Comparison of ENCODE assay signal across 23 cellular contexts in genomic region chr14:61350871-61351270, GRCh38. TPM values are rescaled to one million over a fixed set of nuclear protein-coding genes. Genes with fewer than 3 reads are reported as not detected.
DNase-seq lines count a peak whose midpoint lies in the region; ATAC-seq and TF ChIP-seq lines count a peak whose summit lies in the region.
"Had no signal": no experiment of that assay in that cellular context is flagged by ENCODE, and none has a peak within 500 bp of the region (broad histone marks: within the 10 kb centered on the region; RNA-seq: fewer than 3 reads in every experiment).

No MANE protein-coding gene starts in this region.

- H3K36me3 ChIP-seq in trophoblast cell (ENCODE audit: control insufficient read depth in 1 of 2, insufficient read depth in 2 of 2, low read length in 2 of 2) (no peaks in the 10 kb centered on the region), left lung (no peaks in the 10 kb centered on the region), mammary epithelial cell (ENCODE audit: insufficient read depth, low read length) (no peaks in the 10 kb centered on the region)
- H3K36me3 ChIP-seq: cardiac muscle cell, esophagus muscularis mucosa, pancreas, right lobe of liver had no signal

- H3K27ac Mint-ChIP-seq in activated T-cell treated with anti-CD3 and anti-CD28 coated beads, Interleukin-2, amount 50 U/mL, for 72 hours: peak overlapping the region; percentile 99
- no peak overlapping the region for H3K27ac Mint-ChIP-seq in IgD-negative memory B cell
- peak overlapping the region; percentile 94 for H3K27ac Mint-ChIP-seq in activated naive CD8-positive, alpha-beta T cell treated with anti-CD3 and anti-CD28 coated beads for 36 hours
- H3K27ac Mint-ChIP-seq: activated B cell treated with CpG ODN at 0.5 μM for 24 hours had no signal

- no peak overlapping the region for H4K91ac ChIP-seq in trophoblast cell (ENCODE audit: low read depth, low read length)

- intact Hi-C loops in left lung (cut with DNase I) (no loop called here), mammary epithelial cell (cut with micrococcal nuclease) (no loop called here)

- TF ChIP-seq CTCF in left lung (IDR thresholded peaks at IDR 0.05) (no peak), mammary epithelial cell (conservative IDR thresholded peaks at IDR 0.05 in 1 of 2, IDR thresholded peaks at IDR 0.05 in 1 of 2; ENCODE audit: extremely low read depth in 1 of 2, insufficient read depth in 1 of 2, low read depth in 1 of 2, low read length in 2 of 2) (no peak)

- H3K9me3 ChIP-seq in trophoblast cell (ENCODE audit: insufficient read depth, low read depth, low read length) (no peaks in the 10 kb centered on the region), left lung (no peaks in the 10 kb centered on the region), mammary epithelial cell (replicated peaks; ENCODE audit: insufficient read depth, low read length) (no peaks in the 10 kb centered on the region)
- H3K9me3 ChIP-seq: Caco-2, esophagus muscularis mucosa, mucosa of descending colon, pancreas, right lobe of liver had no signal

- H4K20me1 ChIP-seq in mammary epithelial cell (ENCODE audit: insufficient read depth, low read length): no peaks in the 10 kb centered on the region

- in situ Hi-C loops in mammary epithelial cell (cut with MboI; ENCODE audit: low sequenced_read_pairs in 2 of 2): no loop called here

- BruUV-seq in mammary epithelial cell (replicated peaks; lab: Mats Ljungman, UMichigan): no TSS peak

- H3K4ac ChIP-seq in trophoblast cell (ENCODE audit: low read depth, low read length): peak overlapping the region; percentile 94

- peaks cover 3 to 4% of the 10 kb centered on the region in 2 donors for H3K9me3 Mint-ChIP-seq in activated T-cell treated with anti-CD3 and anti-CD28 coated beads, Interleukin-2, amount 50 U/mL, for 72 hours
- H3K9me3 Mint-ChIP-seq in IgD-negative memory B cell: peaks cover 0 to 4% (median 1%) of the 10 kb centered on the region in 3 donors
- peaks cover 9% of the 10 kb centered on the region for H3K9me3 Mint-ChIP-seq in activated naive CD8-positive, alpha-beta T cell treated with anti-CD3 and anti-CD28 coated beads for 36 hours
- H3K9me3 Mint-ChIP-seq: activated B cell treated with CpG ODN at 0.5 μM for 24 hours had no signal

- H3K27me3 Mint-ChIP-seq in activated T-cell treated with anti-CD3 and anti-CD28 coated beads, Interleukin-2, amount 50 U/mL, for 72 hours (ENCODE audit: low read depth): no peaks in the 10 kb centered on the region
- peaks cover 3% of the 10 kb centered on the region for H3K27me3 Mint-ChIP-seq in IgD-negative memory B cell
- H3K27me3 Mint-ChIP-seq in activated naive CD8-positive, alpha-beta T cell treated with anti-CD3 and anti-CD28 coated beads for 36 hours: no peaks in the 10 kb centered on the region
- H3K27me3 Mint-ChIP-seq: activated B cell treated with CpG ODN at 0.5 μM for 24 hours had no signal

- H3K4me1 Mint-ChIP-seq in activated T-cell treated with anti-CD3 and anti-CD28 coated beads, Interleukin-2, amount 50 U/mL, for 72 hours (ENCODE audit: low read depth): peaks cover 81% of the 10 kb centered on the region
- peaks cover 4 to 17% (median 14%) of the 10 kb centered on the region in 3 donors for H3K4me1 Mint-ChIP-seq in IgD-negative memory B cell
- peaks cover 90% of the 10 kb centered on the region for H3K4me1 Mint-ChIP-seq in activated naive CD8-positive, alpha-beta T cell treated with anti-CD3 and anti-CD28 coated beads for 36 hours

- no peak overlapping the region for H4K12ac ChIP-seq in trophoblast cell (ENCODE audit: low read depth, low read length)

- H3K4me3 ChIP-seq in trophoblast cell (ENCODE audit: low read depth, low read length) (no peak overlapping the region), left lung (no peak overlapping the region), mammary epithelial cell (replicated peaks in 1 of 3; ENCODE audit: insufficient read depth in 1 of 3, low read depth in 2 of 3, low read length in 3 of 3) (no peak overlapping the region)
- H3K4me3 ChIP-seq: cardiac muscle cell, esophagus muscularis mucosa, mucosa of descending colon, pancreas, right lobe of liver had no signal

- H3K27me3 ChIP-seq in trophoblast cell (ENCODE audit: insufficient read depth, low read length): no peaks in the 10 kb centered on the region
- H3K27me3 ChIP-seq in left lung: no peaks in the 10 kb centered on the region
- no peaks in the 10 kb centered on the region for H3K27me3 ChIP-seq in mammary epithelial cell (ENCODE audit: insufficient read depth, low read length)
- H3K27me3 ChIP-seq: cardiac muscle cell, esophagus muscularis mucosa, pancreas, right lobe of liver had no signal

- H2BK120ac ChIP-seq in trophoblast cell (ENCODE audit: insufficient read depth, low read length, poor library complexity): no peak overlapping the region

- H3K23ac ChIP-seq in trophoblast cell (ENCODE audit: low read length): no peak overlapping the region

- WGBS in trophoblast cell (ENCODE audit: extremely low coverage, insufficient coverage, insufficient read length): no CpG with 5 or more reads among the region's 3 CpGs
- 84% methylated on average over 3 of the region's 3 CpGs for WGBS in mammary epithelial cell (ENCODE audit: low coverage, missing lambda C conversion rate)

- H3K14ac ChIP-seq in trophoblast cell (ENCODE audit: low read length): no peak overlapping the region

- dilution Hi-C loops in mammary epithelial cell (cut with HindIII; ENCODE audit: low sequenced_read_pairs): no loop called here

- peak in 1 of 2 donors; percentile 2 for ATAC-seq in activated T-cell treated with anti-CD3 and anti-CD28 coated beads, Interleukin-2, amount 50 U/mL, for 72 hours (replicated peaks in 1 of 2)
- ATAC-seq in left lung: no peak
- ATAC-seq: left lobe of liver, mucosa of descending colon, pancreas, right lobe of liver had no signal

- H2AK5ac ChIP-seq in trophoblast cell (ENCODE audit: low read length): no peak overlapping the region

- H3K18ac ChIP-seq in trophoblast cell (ENCODE audit: low read length): no peak overlapping the region

- H3K4me2 ChIP-seq in trophoblast cell (ENCODE audit: low read length) (no peak overlapping the region), mammary epithelial cell (ENCODE audit: insufficient read depth, low read depth, low read length) (no peak overlapping the region)

- peaks cover 8 to 16% of the 10 kb centered on the region in 2 experiments for H3K4me1 ChIP-seq in trophoblast cell (ENCODE audit: control insufficient read depth in 1 of 2, insufficient read depth in 2 of 2, low read length in 2 of 2)
- H3K4me1 ChIP-seq in left lung: peaks cover 0 to 51% of the 10 kb centered on the region in 2 donors
- peaks cover 12% of the 10 kb centered on the region for H3K4me1 ChIP-seq in mammary epithelial cell (ENCODE audit: insufficient read depth, low read length)
- H3K4me1 ChIP-seq: Caco-2, pancreas, right lobe of liver had no signal

- peak overlapping the region; percentile 64 to 70 for H3K4me3 Mint-ChIP-seq in activated T-cell treated with anti-CD3 and anti-CD28 coated beads, Interleukin-2, amount 50 U/mL, for 72 hours
- H3K4me3 Mint-ChIP-seq in IgD-negative memory B cell: peak overlapping the region in 3 of 4 donors; percentile 18 to 43 (median 30)
- H3K4me3 Mint-ChIP-seq in activated naive CD8-positive, alpha-beta T cell treated with anti-CD3 and anti-CD28 coated beads for 36 hours: peak overlapping the region; percentile 58
- H3K4me3 Mint-ChIP-seq: activated B cell treated with CpG ODN at 0.5 μM for 24 hours had no signal

- CTCF ChIA-PET in mammary epithelial cell (lab: Charles Lee; ENCODE audit: low non-redundant PET): no interaction called here

- H3K9ac ChIP-seq in trophoblast cell (ENCODE audit: low read length) (no peak overlapping the region), mammary epithelial cell (ENCODE audit: insufficient read depth, low read length) (no peak overlapping the region)

- no peak for DNase-seq in activated T-cell treated with anti-CD3 and anti-CD28 coated beads, Interleukin-2, amount 50 U/mL, for 72 hours
- no peak for DNase-seq in activated T-cell treated with anti-CD3 and anti-CD28 coated beads, Interleukin-2, amount 50 U/mL, for 1 hour
- DNase-seq in activated naive CD8-positive, alpha-beta T cell treated with anti-CD3 and anti-CD28 coated beads for 36 hours: no peak
- DNase-seq in trophoblast cell (no peak), left lung (no peak), mammary epithelial cell (no peak), COLO829 (ENCODE audit: low spot score) (no peak)
- DNase-seq: activated B cell treated with CpG ODN at 0.5 μM for 24 hours; activated CD8-positive, alpha-beta memory T cell treated with anti-CD3 and anti-CD28 coated beads, Interleukin-2, amount 50 U/mL, for 48 hours; amniotic stem cell; Caco-2; HCEC 1CT; IMR-90; mucosa of descending colon; NCI-H187 treated with DMSO at 0.1 percent for 48 hours; NCI-H510A; pancreas; right lobe of liver had no signal

- H2AFZ ChIP-seq in trophoblast cell (ENCODE audit: insufficient read depth, low read length, poor library complexity) (no peak overlapping the region), mammary epithelial cell (ENCODE audit: low read depth, low read length) (no peak overlapping the region)

- H3K79me2 ChIP-seq in trophoblast cell (ENCODE audit: control insufficient read depth, insufficient read depth, low read length, poor library complexity) (peaks cover 8% of the 10 kb centered on the region), mammary epithelial cell (ENCODE audit: insufficient read depth, low read length) (peaks cover 34% of the 10 kb centered on the region)

- H3K36me3 Mint-ChIP-seq in activated T-cell treated with anti-CD3 and anti-CD28 coated beads, Interleukin-2, amount 50 U/mL, for 72 hours (ENCODE audit: insufficient read depth in 2 of 2): peaks cover 10 to 17% of the 10 kb centered on the region in 2 donors
- no peaks in the 10 kb centered on the region for H3K36me3 Mint-ChIP-seq in IgD-negative memory B cell
- peaks cover 70% of the 10 kb centered on the region for H3K36me3 Mint-ChIP-seq in activated naive CD8-positive, alpha-beta T cell treated with anti-CD3 and anti-CD28 coated beads for 36 hours

- no peak overlapping the region for H3K27ac ChIP-seq in trophoblast cell (ENCODE audit: low read depth, low read length)
- peak overlapping the region in 1 of 2 donors; percentile 9 for H3K27ac ChIP-seq in left lung
- H3K27ac ChIP-seq in mammary epithelial cell (ENCODE audit: insufficient read depth, low read depth, low read length): no peak overlapping the region
- H3K27ac ChIP-seq: cardiac muscle cell, esophagus muscularis mucosa, HL-60, pancreas, right lobe of liver had no signal

- H3K79me1 ChIP-seq in trophoblast cell (ENCODE audit: low read length): peaks cover 7% of the 10 kb centered on the region

- H2BK5ac ChIP-seq in trophoblast cell (ENCODE audit: low read depth, low read length, poor library complexity): no peak overlapping the region

- H4K8ac ChIP-seq in trophoblast cell (ENCODE audit: low read depth, low read length): no peak overlapping the region

- no peak overlapping the region for H2BK12ac ChIP-seq in trophoblast cell (ENCODE audit: low read length)

RNA-seq across cellular contexts. Expression of gene PRKCH, which starts 29.5 kb away (rescaled TPM):
- total RNA-seq in activated T-cell treated with anti-CD3 and anti-CD28 coated beads, Interleukin-2, amount 50 U/mL, for 72 hours: 100 to 1,000 TPM; 127 to 143 TPM
- polyA plus RNA-seq in IgD-negative memory B cell: 9.6 TPM
- 100 to 1,000 TPM; 176 to 177 TPM for total RNA-seq in activated naive CD8-positive, alpha-beta T cell treated with anti-CD3 and anti-CD28 coated beads for 36 hours
- 145 and 158 TPM in 2 replicates for polyA plus RNA-seq in trophoblast cell (2013)
- total RNA-seq in left lung: 10 to 100 TPM; 35.2 to 48.8 TPM
- total RNA-seq in mammary epithelial cell: 10 to 100 TPM in 1 of 2 donors, 1 to 10 TPM in 1; 8.8 to 16.2 TPM
- polyA plus RNA-seq in mammary epithelial cell: 11.5 TPM
- 21.2 TPM for polyA minus RNA-seq in mammary epithelial cell

Comparison
In these comparisons a context has a peak if more than half of its experiments do, and no peak if none do; other contexts are left out.
1. H3K27ac Mint-ChIP-seq: peak in activated T-cell treated with anti-CD3 and anti-CD28 coated beads, Interleukin-2, amount 50 U/mL, for 72 hours (single experiment) and activated naive CD8-positive, alpha-beta T cell treated with anti-CD3 and anti-CD28 coated beads for 36 hours (single experiment); none in IgD-negative memory B cell (0 of 3).
2. Peak in every context shown above with its lines, with median percentiles within 50 percentile points of each other: H3K4me3 Mint-ChIP-seq.